9 cellular contexts compared by ENCODE assay signal in genomic region chr7:23247602-23248335, GRCh38. TPM values are rescaled to one million over a fixed set of nuclear protein-coding genes. Genes with fewer than 3 reads are reported as not detected.
DNase-seq lines count a peak whose midpoint lies in the region; ATAC-seq and TF ChIP-seq lines count a peak whose summit lies in the region.
"Had no signal": no experiment of that assay in that cellular context is flagged by ENCODE, and none has a peak within 500 bp of the region (broad histone marks: within the 10 kb centered on the region; RNA-seq: fewer than 3 reads in every experiment).

No MANE protein-coding gene starts in this region.

- intact Hi-C loops in activated CD4-positive, alpha-beta T cell treated with anti-CD3 and anti-CD28 coated beads for 36 hours (cut with DNase I, micrococcal nuclease), result no loop called here
- intact Hi-C loops in lower leg skin (cut with DNase I; ENCODE audit: low total_unique reads), result no loop called here

- WGBS in lower leg skin, 2 donors, result 2 to 5% methylated on average over 38 to 45 of the region's 53 CpGs
- 9 to 11% methylated on average over 30 to 40 of the region's 53 CpGs for WGBS in tibial nerve, 2 donors

- peak; percentile 30 for ATAC-seq in activated CD4-positive, alpha-beta T cell treated with anti-CD3 and anti-CD28 coated beads for 36 hours
- no peak for ATAC-seq in GM21360 (IDR thresholded peaks at IDR 0.05; ENCODE audit: unreplicated experiment)
- ATAC-seq: T-cell had no signal

- H3K9me3 Mint-ChIP-seq in activated CD4-positive, alpha-beta T cell treated with anti-CD3 and anti-CD28 coated beads for 36 hours (ENCODE audit: low read depth), result peaks cover 2% of the 10 kb centered on the region

- H3K27ac ChIP-seq in tibial nerve, result peak overlapping the region; percentile 6 to 86 (median 79)

- no peaks in the 10 kb centered on the region for H3K27me3 ChIP-seq in tibial nerve

- no peaks in the 10 kb centered on the region for H3K36me3 ChIP-seq in tibial nerve

- peaks cover 0 to 5% (median 0%) of the 10 kb centered on the region in 4 donors for H3K9me3 ChIP-seq in tibial nerve

- peak in 1 of 2 donors; percentile 56 for TF ChIP-seq EP300 in tibial nerve (IDR thresholded peaks at IDR 0.05)

- no peaks in the 10 kb centered on the region for H3K36me3 Mint-ChIP-seq in activated CD4-positive, alpha-beta T cell treated with anti-CD3 and anti-CD28 coated beads for 36 hours (ENCODE audit: low read depth)
- H3K36me3 Mint-ChIP-seq: T-cell had no signal

- H3K4me3 ChIP-seq in lower leg skin (ENCODE audit: low read depth, poor library complexity, severe bottlenecking), result peak overlapping the region; percentile 50
- H3K4me3 ChIP-seq in tibial nerve, result peak overlapping the region; percentile 34 to 58 (median 44)

- H3K4me1 ChIP-seq in tibial nerve, result peaks cover 0 to 32% (median 0%) of the 10 kb centered on the region in 4 donors

- TF ChIP-seq POLR2A in lower leg skin (IDR thresholded peaks at IDR 0.05) (no peak), tibial nerve (IDR thresholded peaks at IDR 0.05) (no peak)

- POLR2A ChIA-PET in activated CD4-positive, alpha-beta T cell treated with anti-CD3 and anti-CD28 coated beads for 36 hours (lab: Charles Lee), result no interaction called here

- no peak overlapping the region for H3K27ac Mint-ChIP-seq in activated CD4-positive, alpha-beta T cell treated with anti-CD3 and anti-CD28 coated beads for 36 hours

- no peaks in the 10 kb centered on the region for H3K4me1 Mint-ChIP-seq in activated CD4-positive, alpha-beta T cell treated with anti-CD3 and anti-CD28 coated beads for 36 hours

- H3K4me3 Mint-ChIP-seq in activated CD4-positive, alpha-beta T cell treated with anti-CD3 and anti-CD28 coated beads for 36 hours, result peak overlapping the region; percentile 16
- H3K4me3 Mint-ChIP-seq: T-cell had no signal

- TF ChIP-seq CTCF in lower leg skin (IDR thresholded peaks at IDR 0.05), result no peak
- TF ChIP-seq CTCF in tibial nerve (IDR thresholded peaks at IDR 0.05), result no peak

- peaks cover 58% of the 10 kb centered on the region for H3K27me3 Mint-ChIP-seq in activated CD4-positive, alpha-beta T cell treated with anti-CD3 and anti-CD28 coated beads for 36 hours

- DNase-seq in activated CD4-positive, alpha-beta T cell treated with anti-CD3 and anti-CD28 coated beads for 36 hours, result no peak
- DNase-seq in activated CD4-positive, alpha-beta T cell treated with anti-CD3 and anti-CD28 coated beads, Interleukin-2, amount 50 U/mL, for 4 hours, result no peak
- DNase-seq in cerebellar cortex (ENCODE audit: low spot score) (peak; percentile 12), lower leg skin (ENCODE audit: low spot score in 2 of 2) (peak in 1 of 2 donors; percentile 89), tibial nerve (ENCODE audit: low spot score in 2 of 2) (peak; percentile 21 to 32), NCI-H2171 (lab: John Stamatoyannopoulos, UW) (no peak), amniotic stem cell (lab: John Stamatoyannopoulos, UW) (no peak)

- CTCF ChIA-PET in activated CD4-positive, alpha-beta T cell treated with anti-CD3 and anti-CD28 coated beads for 36 hours (lab: Charles Lee), result interaction anchor here (0.8 to 1.2 kb wide), 3 partner anchors 10 to 296 kb away, joined by 3 to 4 read pairs (median 4); no protein-coding TSS in a partner anchor

RNA-seq across cellular contexts. Expression of gene GPNMB, which starts 1.2 kb away (rescaled TPM):
- total RNA-seq in activated CD4-positive, alpha-beta T cell treated with anti-CD3 and anti-CD28 coated beads for 36 hours, result under 1 TPM; 0.42 to 0.66 TPM
- total RNA-seq in lower leg skin, result 100 to 1,000 TPM; 357 to 554 (median 469) TPM
- 100 to 1,000 TPM in 1 of 4 donors, 10 to 100 TPM in 3; 47.4 to 156 (median 72.5) TPM for total RNA-seq in tibial nerve

RNA-seq across cellular contexts. Expression of gene MALSU1, which starts 51.4 kb away (rescaled TPM):
- total RNA-seq in activated CD4-positive, alpha-beta T cell treated with anti-CD3 and anti-CD28 coated beads for 36 hours, result 10 to 100 TPM; 97.7 to 98.4 TPM
- total RNA-seq in lower leg skin (10 to 100 TPM; 32.1 to 47.6 (median 35.2) TPM), tibial nerve (100 to 1,000 TPM in 1 of 4 donors, 10 to 100 TPM in 3; 41.4 to 107 (median 55.8) TPM)

Comparison
In these comparisons a context has a peak if more than half of its experiments do, and no peak if none do; other contexts are left out.
1. DNase-seq: peak in cerebellar cortex (single experiment) and tibial nerve (2 of 2); none in activated CD4-positive, alpha-beta T cell treated with anti-CD3 and anti-CD28 coated beads for 36 hours (single experiment), activated CD4-positive, alpha-beta T cell treated with anti-CD3 and anti-CD28 coated beads, Interleukin-2, amount 50 U/mL, for 4 hours (0 of 2), NCI-H2171 (single experiment) and amniotic stem cell (single experiment).
2. RNA of gene GPNMB, which starts 1.2 kb away (total RNA-seq): 357 to 554 TPM in lower leg skin and 47.4 to 156 TPM in tibial nerve; 0.42 to 0.66 TPM in activated CD4-positive, alpha-beta T cell treated with anti-CD3 and anti-CD28 coated beads for 36 hours; every median in the first group is over 10 times any median in the second.